Comparison of ENCODE assay signal across 13 cellular contexts in the genomic region with DNA sequence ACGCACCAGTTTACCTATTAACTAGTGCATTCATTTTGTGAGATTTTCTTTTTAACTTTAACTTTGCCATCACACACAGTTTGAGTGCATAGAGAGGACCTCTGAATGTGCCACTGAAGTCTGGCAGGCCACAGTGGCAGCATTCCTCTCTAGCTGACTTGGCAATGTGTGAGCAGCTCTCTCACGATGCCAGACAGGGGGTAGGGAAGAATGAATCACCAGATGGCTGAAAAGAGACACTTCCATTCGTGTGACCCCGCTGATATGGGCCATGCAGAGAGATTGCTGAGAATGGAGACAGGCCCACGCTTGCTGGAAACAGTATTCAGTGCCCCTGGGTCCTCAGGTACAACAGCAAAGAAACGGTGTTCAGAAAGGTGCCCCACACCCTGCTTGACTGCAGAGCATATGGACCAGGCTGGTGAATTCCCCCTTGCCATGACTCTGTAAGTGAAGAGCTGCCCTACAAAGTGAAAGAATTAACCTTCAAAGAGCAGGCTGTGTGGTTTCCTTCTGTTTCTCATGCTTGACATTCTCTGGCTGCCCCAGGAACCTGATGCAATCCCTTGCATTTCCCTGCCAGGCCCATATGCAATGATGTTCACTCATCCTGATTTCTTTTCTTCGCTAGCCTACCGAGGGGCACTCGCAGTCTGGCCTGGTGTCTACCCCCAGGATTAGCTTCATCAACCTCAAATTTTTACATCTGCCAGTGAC.
DNase-seq lines count a peak whose midpoint lies in the region; ATAC-seq and TF ChIP-seq lines count a peak whose summit lies in the region.
"Had no signal": no experiment of that assay in that cellular context is flagged by ENCODE, and none has a peak within 500 bp of the region (broad histone marks: within the 10 kb centered on the region; RNA-seq: fewer than 3 reads in every experiment).

No MANE protein-coding gene starts in this region.

- no peaks in the 10 kb centered on the region for H3K36me3 Mint-ChIP-seq in MCF 10A (ENCODE audit: insufficient read depth, unreplicated experiment)
- H3K36me3 Mint-ChIP-seq in T-helper 2 cell treated with Interferon-gamma antibody and Interleukin-4, amounts not matched to agents 5 μg/mL and 100 μg/mL, for 36 hours (ENCODE audit: low read depth): no peaks in the 10 kb centered on the region

- BruUV-seq in MCF 10A (replicated peaks; lab: Mats Ljungman, UMichigan): no TSS peak

- H3K9me3 Mint-ChIP-seq in MCF 10A (ENCODE audit: unreplicated experiment): no peaks in the 10 kb centered on the region
- peaks cover 7% of the 10 kb centered on the region for H3K9me3 Mint-ChIP-seq in T-helper 2 cell treated with Interferon-gamma antibody and Interleukin-4, amounts not matched to agents 5 μg/mL and 100 μg/mL, for 36 hours

- no peak overlapping the region for H3K27ac Mint-ChIP-seq in MCF 10A (ENCODE audit: low read depth, unreplicated experiment)
- no peak overlapping the region for H3K27ac Mint-ChIP-seq in T-helper 2 cell treated with Interferon-gamma antibody and Interleukin-4, amounts not matched to agents 5 μg/mL and 100 μg/mL, for 36 hours
- H3K27ac Mint-ChIP-seq: activated B cell treated with CpG ODN at 0.5 μM for 24 hours had no signal

- H3K27me3 Mint-ChIP-seq in MCF 10A (ENCODE audit: insufficient read depth, unreplicated experiment): no peaks in the 10 kb centered on the region
- H3K27me3 Mint-ChIP-seq in T-helper 2 cell treated with Interferon-gamma antibody and Interleukin-4, amounts not matched to agents 5 μg/mL and 100 μg/mL, for 36 hours (ENCODE audit: low read depth): no peaks in the 10 kb centered on the region

- peaks cover 12% of the 10 kb centered on the region for H3K4me1 Mint-ChIP-seq in MCF 10A (ENCODE audit: insufficient read depth, unreplicated experiment)
- H3K4me1 Mint-ChIP-seq in T-helper 2 cell treated with Interferon-gamma antibody and Interleukin-4, amounts not matched to agents 5 μg/mL and 100 μg/mL, for 36 hours (ENCODE audit: low read depth): no peaks in the 10 kb centered on the region
- H3K4me1 Mint-ChIP-seq: activated B cell treated with CpG ODN at 0.5 μM for 24 hours had no signal

- H3K9me3 ChIP-seq in breast epithelium: no peaks in the 10 kb centered on the region
- peaks cover 13% of the 10 kb centered on the region for H3K9me3 ChIP-seq in left ventricle myocardium inferior (replicated peaks)

- H3K36me3 ChIP-seq in breast epithelium (no peaks in the 10 kb centered on the region), left ventricle myocardium inferior (no peaks in the 10 kb centered on the region)

- POLR2A ChIA-PET in MCF 10A (lab: Yijun Ruan, JAX): interaction anchor here (1.0 kb wide), 1 partner anchor 38 kb away, joined by 3 read pairs; no protein-coding TSS in a partner anchor

- DNase-seq in MCF 10A (ENCODE audit: unreplicated experiment) (peak; percentile 72), breast epithelium (ENCODE audit: low spot score in 2 of 2) (no peak), astrocyte of the cerebellum (ENCODE audit: low read depth) (peak; percentile 64), left ventricle myocardium inferior (peak; percentile 51), 8988T (no peak), DMS53 treated with DMSO at 0.1 percent for 48 hours (lab: John Stamatoyannopoulos, UW; ENCODE audit: unreplicated experiment) (no peak)
- no peak for DNase-seq in T-helper 2 cell treated with Interferon-gamma antibody and Interleukin-4, amounts not matched to agents 5 μg/mL and 100 μg/mL, for 36 hours (ENCODE audit: low spot score)
- DNase-seq: activated B cell treated with CpG ODN at 0.5 μM for 24 hours; AML-193; GOT3; NK-92 treated with Interleukin-12 subunit alpha and Interleukin-12 subunit beta, amount 100 ng/mL, for 24 hours had no signal

- H3K4me3 Mint-ChIP-seq in MCF 10A (ENCODE audit: unreplicated experiment): no peak overlapping the region
- no peak overlapping the region for H3K4me3 Mint-ChIP-seq in T-helper 2 cell treated with Interferon-gamma antibody and Interleukin-4, amounts not matched to agents 5 μg/mL and 100 μg/mL, for 36 hours
- H3K4me3 Mint-ChIP-seq: activated B cell treated with CpG ODN at 0.5 μM for 24 hours had no signal

- in situ Hi-C loops in astrocyte of the cerebellum (cut with HindIII; ENCODE audit: low sequenced_read_pairs): no loop called here

- TF ChIP-seq CTCF in MCF 10A (IDR thresholded peaks at IDR 0.05; ENCODE audit: unreplicated experiment) (no peak), breast epithelium (IDR thresholded peaks at IDR 0.05) (no peak), astrocyte of the cerebellum (IDR thresholded peaks at IDR 0.05; ENCODE audit: low read depth, low read length, missing control alignments) (no peak), left ventricle myocardium inferior (IDR thresholded peaks at IDR 0.05; ENCODE audit: borderline replicate concordance) (no peak)

- H3K27me3 ChIP-seq in breast epithelium: no peaks in the 10 kb centered on the region
- no peaks in the 10 kb centered on the region for H3K27me3 ChIP-seq in left ventricle myocardium inferior (ENCODE audit: low read depth)

- H3K4me3 ChIP-seq in breast epithelium (no peak overlapping the region), astrocyte of the cerebellum (ENCODE audit: low read depth, low read length) (no peak overlapping the region), left ventricle myocardium inferior (peak overlapping the region; percentile 5)

- H3K27ac ChIP-seq in breast epithelium (peak overlapping the region in 1 of 2 donors; percentile 62), left ventricle myocardium inferior (replicated peaks) (peak overlapping the region; percentile 88)

- TF ChIP-seq POLR2A in breast epithelium (IDR thresholded peaks at IDR 0.05): no peak

- H3K4me1 ChIP-seq in breast epithelium (no peaks in the 10 kb centered on the region), left ventricle myocardium inferior (peaks cover 16% of the 10 kb centered on the region)

- intact Hi-C loops in MCF 10A (cut with micrococcal nuclease) (no loop called here), breast epithelium (cut with DNase I; ENCODE audit: low total_unique reads) (no loop called here), left ventricle myocardium inferior (cut with micrococcal nuclease) (no loop called here)

- no peak for ATAC-seq in GM21390 (IDR thresholded peaks at IDR 0.05; ENCODE audit: unreplicated experiment)
- ATAC-seq: HepG2 had no signal

- CTCF ChIA-PET in MCF 10A (lab: Yijun Ruan, JAX): interaction anchor here (2.6 to 6.4 kb wide), 2 partner anchors 12 to 17 kb away, joined by 15 to 51 read pairs; no protein-coding TSS in a partner anchor

Comparison
In these comparisons a context has a peak if more than half of its experiments do, and no peak if none do; other contexts are left out.
1. DNase-seq: peak in MCF 10A (single experiment), astrocyte of the cerebellum (single experiment) and left ventricle myocardium inferior (single experiment); none in breast epithelium (0 of 2), T-helper 2 cell treated with Interferon-gamma antibody and Interleukin-4, amounts not matched to agents 5 μg/mL and 100 μg/mL, for 36 hours (single experiment), 8988T (single experiment) and DMS53 treated with DMSO at 0.1 percent for 48 hours (single experiment).